ENCODE assay signal across 21 cellular contexts in the genomic region with DNA sequence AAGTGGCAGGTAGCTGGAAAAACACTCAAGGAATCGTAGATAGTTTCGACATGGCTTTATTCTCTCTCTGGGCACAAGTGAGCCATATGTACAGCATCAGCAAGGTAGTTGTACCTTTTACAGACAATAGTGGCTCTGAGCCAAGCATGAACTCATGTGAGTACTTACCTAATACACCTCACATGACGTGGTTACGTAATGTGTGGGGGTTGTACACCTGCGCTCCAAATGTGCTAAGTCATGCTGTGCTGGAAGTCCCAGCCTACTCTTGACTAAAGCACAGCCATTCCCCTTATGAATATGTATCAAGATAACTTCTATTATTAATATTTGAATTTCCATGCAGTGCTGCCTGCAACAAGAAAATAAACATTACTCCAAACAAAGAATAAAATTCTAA.
A peak's percentile ranks its signal among the peaks of the same experiment; 100 is the strongest.
DNase-seq lines count a peak whose midpoint lies in the region; ATAC-seq and TF ChIP-seq lines count a peak whose summit lies in the region.
"Had no signal": no experiment of that assay in that cellular context is flagged by ENCODE, and none has a peak within 500 bp of the region (broad histone marks: within the 10 kb centered on the region; RNA-seq: fewer than 3 reads in every experiment).

No MANE protein-coding gene starts in this region.

- POLR2A ChIA-PET in RWPE1 (lab: Yijun Ruan, JAX; ENCODE audit: low non-redundant PET): no interaction called here

- no peaks in the 10 kb centered on the region for H3K27me3 ChIP-seq in foreskin keratinocyte
- no peaks in the 10 kb centered on the region for H3K27me3 ChIP-seq in transverse colon
- H3K27me3 ChIP-seq: gastroesophageal sphincter, neutrophil had no signal

- TF ChIP-seq RAD21 in Ishikawa (IDR thresholded peaks at IDR 0.05; ENCODE audit: low read depth): peak; percentile 5; the same call in 1 of the 2 replicates

- in situ Hi-C loops in transverse colon (cut with MboI; ENCODE audit: low pct_ligation_motif_present in 1 of 4, low pct_unique_long_range_greater_than_20kb in 1 of 4, low sequenced_read_pairs in 3 of 4): no loop called here

- peak; percentile 91 for ATAC-seq in foreskin keratinocyte
- ATAC-seq in GM18873 (IDR thresholded peaks at IDR 0.05; ENCODE audit: low FRiP score, unreplicated experiment): no peak
- no peak for ATAC-seq in GM21825 (IDR thresholded peaks at IDR 0.05; ENCODE audit: unreplicated experiment)
- ATAC-seq in HG03432 (IDR thresholded peaks at IDR 0.05; ENCODE audit: unreplicated experiment): no peak
- ATAC-seq: gastroesophageal sphincter; left ventricle myocardium superior; stimulated activated effector memory CD8-positive, alpha-beta T cell treated with anti-CD3 and anti-CD28 coated beads, Interleukin-12 subunit alpha, Interleukin-12 subunit beta, amount 100 ng/mL, for 72 hours; T-helper 17 cell had no signal

- TF ChIP-seq POLR2A in transverse colon (IDR thresholded peaks at IDR 0.05): no peak

- H3K36me3 ChIP-seq in transverse colon: no peaks in the 10 kb centered on the region
- H3K36me3 ChIP-seq: gastroesophageal sphincter, neutrophil, WERI-Rb-1 had no signal

- H3K27ac ChIP-seq in RWPE1: peak overlapping the region; percentile 53; the same call in 1 of the 2 replicates
- peak overlapping the region; percentile 95 for H3K27ac ChIP-seq in foreskin keratinocyte
- H3K27ac ChIP-seq in transverse colon: no peak overlapping the region
- H3K27ac ChIP-seq: C4-2B, coronary artery, gastroesophageal sphincter, neutrophil, WERI-Rb-1 had no signal

- 83 to 85% methylated on average over 4 to 5 of the region's 5 CpGs for WGBS in transverse colon (ENCODE audit: low coverage in 1 of 2), 2 donors

- DNase-seq in COLO668 (lab: John Stamatoyannopoulos, UW; ENCODE audit: unreplicated experiment): peak; percentile 11
- DNase-seq in RWPE1 (ENCODE audit: low spot score): peak; percentile 64
- peak; percentile 97 to 99 for DNase-seq in foreskin keratinocyte
- DNase-seq in transverse colon: no peak
- DNase-seq: activated CD4-positive, alpha-beta memory T cell treated with anti-CD3 and anti-CD28 coated beads, Interleukin-2, amount 10 ng/mL, durations not matched to agents 7 days and 5 days; activated T-cell treated with anti-CD3 and anti-CD28 coated beads, Interleukin-2, amount 50 U/mL, for 24 hours; KG1; left ventricle myocardium superior; NCI-H1105; SIG-M5; T-helper 17 cell; WERI-Rb-1 had no signal

- H3K4me3 ChIP-seq in transverse colon: no peak overlapping the region
- H3K4me3 ChIP-seq: coronary artery, gastroesophageal sphincter had no signal

- CTCF ChIA-PET in RWPE1 (lab: Yijun Ruan, JAX): no interaction called here

- intact Hi-C loops in transverse colon (cut with DNase I; ENCODE audit: low total_unique reads): no loop called here

- H3K4me1 ChIP-seq in foreskin keratinocyte (peaks cover 9% of the 10 kb centered on the region), transverse colon (no peaks in the 10 kb centered on the region)
- H3K4me1 ChIP-seq: gastroesophageal sphincter had no signal

- TF ChIP-seq CTCF in RWPE1 (conservative IDR thresholded peaks at IDR 0.05; ENCODE audit: low read depth) (no peak), foreskin keratinocyte (conservative IDR thresholded peaks at IDR 0.05) (no peak), transverse colon (IDR thresholded peaks at IDR 0.05) (no peak)

- H3K9me3 ChIP-seq in transverse colon: no peaks in the 10 kb centered on the region
- H3K9me3 ChIP-seq: gastroesophageal sphincter, neutrophil had no signal

- TF ChIP-seq EP300 in Ishikawa (IDR thresholded peaks at IDR 0.05; ENCODE audit: borderline replicate concordance) (peak; percentile 77; the same call in 1 of the 2 replicates), transverse colon (IDR thresholded peaks at IDR 0.05; ENCODE audit: low read depth) (no peak)

TF ChIP-seq in Ishikawa, 13 proteins besides CTCF, POLR2A, EP300 and RAD21:
- TF ChIP-seq EGR1 (IDR thresholded peaks at IDR 0.05): no peak
- TF ChIP-seq FOXM1 (IDR thresholded peaks at IDR 0.05; ENCODE audit: borderline replicate concordance, low read depth): 0 out of 2 replicates have a peak, but pooled peaks have one; percentile 31
- TF ChIP-seq CREB1 (IDR thresholded peaks at IDR 0.05; ENCODE audit: low read depth): no peak
- TF ChIP-seq TCF12 (IDR thresholded peaks at IDR 0.05; ENCODE audit: low read depth): peak; percentile 79
- peak; percentile 92 for TF ChIP-seq NFIC (IDR thresholded peaks at IDR 0.05)
- TF ChIP-seq ZBTB7A (IDR thresholded peaks at IDR 0.05; ENCODE audit: low read depth): no peak
- peak; percentile 42; the same call in 1 of the 2 replicates for TF ChIP-seq TEAD4 (IDR thresholded peaks at IDR 0.05)
- peak; percentile 91 for TF ChIP-seq USF1 (IDR thresholded peaks at IDR 0.05)
- TF ChIP-seq, protein P1, sequence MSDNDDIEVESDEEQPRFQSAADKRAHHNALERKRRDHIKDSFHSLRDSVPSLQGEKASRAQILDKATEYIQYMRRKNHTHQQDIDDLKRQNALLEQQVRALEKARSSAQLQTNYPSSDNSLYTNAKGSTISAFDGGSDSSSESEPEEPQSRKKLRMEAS (IDR thresholded peaks at IDR 0.05): peak; percentile 74
- TF ChIP-seq TAF1 (IDR thresholded peaks at IDR 0.05; ENCODE audit: low read depth): no peak
- peak; percentile 96 for TF ChIP-seq CEBPB (IDR thresholded peaks at IDR 0.05)
- TF ChIP-seq REST (IDR thresholded peaks at IDR 0.05; ENCODE audit: low read depth): no peak
- peak; percentile 53; the same call in 1 of the 2 replicates for TF ChIP-seq YY1 (IDR thresholded peaks at IDR 0.05; ENCODE audit: low read depth)

Comparison
In these comparisons a context has a peak if more than half of its experiments do, and no peak if none do; other contexts are left out.
1. H3K27ac ChIP-seq: peak in RWPE1 (single experiment) and foreskin keratinocyte (single experiment); none in transverse colon (0 of 4).